In the genomic region with DNA sequence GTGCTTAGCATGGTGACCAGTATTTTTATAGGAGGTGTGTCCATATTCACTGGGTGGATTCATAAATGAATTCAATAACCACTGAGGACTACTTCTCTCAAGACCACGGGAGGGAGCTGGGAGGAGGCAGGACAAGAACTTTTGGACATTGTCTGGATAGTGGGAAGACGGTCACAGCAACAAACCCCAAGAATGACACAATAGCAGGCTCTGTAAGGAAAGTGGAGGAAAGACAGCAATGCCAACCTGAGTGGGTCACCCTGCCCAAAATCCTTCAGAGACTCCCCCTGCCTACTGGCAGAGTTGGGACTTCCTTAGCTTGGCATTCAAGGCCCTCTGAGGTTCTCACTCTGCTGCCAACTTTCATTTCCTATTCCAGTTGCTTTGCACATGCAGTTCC, we compare ENCODE assay signal across 20 cellular contexts. TPM values are rescaled to one million over a fixed set of nuclear protein-coding genes. Genes with fewer than 3 reads are reported as not detected.
"Had no signal": no experiment of that assay in that cellular context is flagged by ENCODE, and none has a peak within 500 bp of the region (broad histone marks: within the 10 kb centered on the region; RNA-seq: fewer than 3 reads in every experiment).

No MANE protein-coding gene starts in this region.

- H3K36me3 Mint-ChIP-seq: naive thymus-derived CD8-positive, alpha-beta T cell; stimulated activated naive B cell treated with anti-CD40 and anti-IgM and Interleukin-4, amounts not matched to agents 10 μg/mL and 1 μg/mL and 100 μg/mL, for 72 hours had no signal

- H3K9me3 Mint-ChIP-seq: stimulated activated naive B cell treated with anti-CD40 and anti-IgM and Interleukin-4, amounts not matched to agents 10 μg/mL and 1 μg/mL and 100 μg/mL, for 72 hours; stimulated activated naive CD8-positive, alpha-beta T cell treated with anti-CD3 and anti-CD28 coated beads, Interleukin-15, amount 100 ng/mL, for 72 hours had no signal

- H3K27ac Mint-ChIP-seq: naive thymus-derived CD8-positive, alpha-beta T cell; progenitor cell of endocrine pancreas; stimulated activated naive B cell treated with anti-CD40 and anti-IgM and Interleukin-4, amounts not matched to agents 10 μg/mL and 1 μg/mL and 100 μg/mL, for 72 hours had no signal

- H3K4me3 Mint-ChIP-seq: naive thymus-derived CD8-positive, alpha-beta T cell; stimulated activated naive B cell treated with anti-CD40 and anti-IgM and Interleukin-4, amounts not matched to agents 10 μg/mL and 1 μg/mL and 100 μg/mL, for 72 hours; stimulated activated naive CD8-positive, alpha-beta T cell treated with anti-CD3 and anti-CD28 coated beads, Interleukin-15, amount 100 ng/mL, for 72 hours had no signal

- H3K4me1 Mint-ChIP-seq: naive thymus-derived CD8-positive, alpha-beta T cell; stimulated activated naive B cell treated with anti-CD40 and anti-IgM and Interleukin-4, amounts not matched to agents 10 μg/mL and 1 μg/mL and 100 μg/mL, for 72 hours; stimulated activated naive CD8-positive, alpha-beta T cell treated with anti-CD3 and anti-CD28 coated beads, Interleukin-15, amount 100 ng/mL, for 72 hours had no signal

- DNase-seq: dorsolateral prefrontal cortex; effector CD4-positive, alpha-beta T cell; foreskin fibroblast; gastrocnemius medialis; head of caudate nucleus; left ventricle myocardium superior; lower lobe of right lung; occipital lobe; right lobe of liver; small intestine; stimulated activated CD4-positive, alpha-beta T cell treated with anti-CD3 and anti-CD28 coated beads, Interleukin-15, amount 100 ng/mL, for 24 hours; stimulated activated CD4-positive, alpha-beta T cell treated with anti-CD3 and anti-CD28 coated beads, Interleukin-2, amount 100 ng/mL, for 48 hours; stimulated activated naive B cell treated with anti-CD40 and anti-IgM and Interleukin-4, amounts not matched to agents 10 μg/mL and 1 μg/mL and 100 μg/mL, for 72 hours; stimulated activated naive CD8-positive, alpha-beta T cell treated with anti-CD3 and anti-CD28 coated beads, Interleukin-15, amount 100 ng/mL, for 72 hours; transverse colon; upper lobe of right lung; uterus had no signal

- ATAC-seq: esophagus mucosa; gastrocnemius medialis; left ventricle myocardium superior; lower lobe of right lung; naive thymus-derived CD8-positive, alpha-beta T cell; stimulated activated naive B cell treated with anti-CD40 and anti-IgM and Interleukin-4, amounts not matched to agents 10 μg/mL and 1 μg/mL and 100 μg/mL, for 72 hours; stimulated activated naive CD8-positive, alpha-beta T cell treated with anti-CD3 and anti-CD28 coated beads, Interleukin-15, amount 100 ng/mL, for 72 hours; upper lobe of right lung had no signal

RNA-seq across cellular contexts. Expression of a gene that starts 42.0 kb away (rescaled TPM):
- total RNA-seq: gastrocnemius medialis; left ventricle myocardium superior; lower lobe of right lung; naive thymus-derived CD8-positive, alpha-beta T cell; occipital lobe; progenitor cell of endocrine pancreas; right lobe of liver had no signal
